ENCODE assay signal across 11 cellular contexts in genomic region chr3:127044996-127045395, GRCh38.
DNase-seq lines count a peak whose midpoint lies in the region; ATAC-seq, FAIRE-seq and TF ChIP-seq lines count a peak whose summit lies in the region.
"Had no signal": no experiment of that assay in that cellular context is flagged by ENCODE, and none has a peak within 500 bp of the region (broad histone marks: within the 10 kb centered on the region; RNA-seq: fewer than 3 reads in every experiment).

No MANE protein-coding gene starts in this region.

- H3K4me1 ChIP-seq in A549, result no peaks in the 10 kb centered on the region
- H3K4me1 ChIP-seq in HUES64 (ENCODE audit: insufficient read depth, low read length), result peaks cover 11% of the 10 kb centered on the region
- peaks cover 15% of the 10 kb centered on the region for H3K4me1 ChIP-seq in RWPE2 (ENCODE audit: insufficient read depth, poor library complexity, severe bottlenecking)
- H3K4me1 ChIP-seq in esophagus squamous epithelium, result peaks cover 0 to 18% (median 6%) of the 10 kb centered on the region in 3 donors

- 23% methylated on average over 4 of the region's 4 CpGs for WGBS in A549 (ENCODE audit: missing lambda C conversion rate)
- WGBS in HUES64, result 43% methylated on average over 4 of the region's 4 CpGs
- 35 to 41% methylated on average over 4 of the region's 4 CpGs for WGBS in esophagus squamous epithelium, 2 donors
- WGBS in lower leg skin, 2 donors, result 36 to 59% methylated on average over 4 of the region's 4 CpGs

- TF ChIP-seq CTCF in A549 (IDR thresholded peaks at IDR 0.05) (no peak), RWPE2 (IDR thresholded peaks at IDR 0.05; ENCODE audit: poor library complexity, severe bottlenecking) (no peak), esophagus squamous epithelium (IDR thresholded peaks at IDR 0.05) (no peak), lower leg skin (IDR thresholded peaks at IDR 0.05) (no peak)

- H3K4me3 ChIP-seq in A549, result no peak overlapping the region
- H3K4me3 ChIP-seq in HUES64 (ENCODE audit: low read length), result peak overlapping the region; percentile 29; the same call in 1 of the 2 replicates
- no peak overlapping the region for H3K4me3 ChIP-seq in RWPE2 (ENCODE audit: severe bottlenecking)
- no peak overlapping the region for H3K4me3 ChIP-seq in esophagus squamous epithelium
- no peak overlapping the region for H3K4me3 ChIP-seq in lower leg skin (ENCODE audit: low read depth, poor library complexity, severe bottlenecking)
- H3K4me3 ChIP-seq: gastroesophageal sphincter had no signal

- H3K27me3 ChIP-seq in HUES64 (ENCODE audit: insufficient read depth, low read length), result no peaks in the 10 kb centered on the region
- no peaks in the 10 kb centered on the region for H3K27me3 ChIP-seq in RWPE2 (ENCODE audit: insufficient read depth, poor library complexity, severe bottlenecking)
- H3K27me3 ChIP-seq in esophagus squamous epithelium, result no peaks in the 10 kb centered on the region
- H3K27me3 ChIP-seq: gastroesophageal sphincter had no signal

- ATAC-seq in A549, result peak; percentile 60 to 78; a peak in 4 of 6 replicates
- peak; percentile 13; the same call in 1 of the 3 replicates for ATAC-seq in RWPE2 (ENCODE audit: low read depth)
- ATAC-seq in GM18517 (IDR thresholded peaks at IDR 0.05; ENCODE audit: unreplicated experiment), result no peak
- no peak for ATAC-seq in T-cell (replicated peaks in 1 of 4)
- ATAC-seq: activated naive CD8-positive, alpha-beta T cell treated with anti-CD3 and anti-CD28 coated beads, Interleukin-2, amount 50 U/mL, for 24 hours; gastroesophageal sphincter had no signal

- peaks cover 0 to 7% (median 6%) of the 10 kb centered on the region in 3 donors for H3K9me3 Mint-ChIP-seq in T-cell
- H3K9me3 Mint-ChIP-seq: activated naive CD8-positive, alpha-beta T cell treated with anti-CD3 and anti-CD28 coated beads, Interleukin-2, amount 50 U/mL, for 24 hours had no signal

- DNase-seq in A549 (ENCODE audit: low read depth in 1 of 2, low spot score in 1 of 2), result peak; percentile 13 to 19
- DNase-seq in RWPE2 (ENCODE audit: low spot score), result no peak
- DNase-seq in iPS-NIHi11 (ENCODE audit: low spot score), result peak; percentile 88
- DNase-seq in T-cell, result no peak
- no peak for DNase-seq in esophagus squamous epithelium (lab: John Stamatoyannopoulos, UW)
- no peak for DNase-seq in lower leg skin (ENCODE audit: low spot score in 2 of 2)
- DNase-seq: activated naive CD8-positive, alpha-beta T cell treated with anti-CD3 and anti-CD28 coated beads, Interleukin-2, amount 50 U/mL, for 24 hours; CD4-positive, CD25-positive, alpha-beta regulatory T cell had no signal

- POLR2A ChIA-PET in A549 (lab: Yijun Ruan, JAX), result no interaction called here
- POLR2A ChIA-PET in T-cell (lab: Charles Lee), result no interaction called here

- no peak for TF ChIP-seq POLR2A in A549 (IDR thresholded peaks at IDR 0.05; ENCODE audit: low read length)
- TF ChIP-seq POLR2A in esophagus squamous epithelium (IDR thresholded peaks at IDR 0.05), result no peak
- no peak for TF ChIP-seq POLR2A in lower leg skin (IDR thresholded peaks at IDR 0.05)

- no peak for TF ChIP-seq RAD21 in A549 (conservative IDR thresholded peaks at IDR 0.05 in 1 of 2, IDR thresholded peaks at IDR 0.05 in 1 of 2)

- TF ChIP-seq EP300 in A549 (IDR thresholded peaks at IDR 0.05), result no peak

- no peaks in the 10 kb centered on the region for H3K4me1 Mint-ChIP-seq in T-cell
- H3K4me1 Mint-ChIP-seq: activated naive CD8-positive, alpha-beta T cell treated with anti-CD3 and anti-CD28 coated beads, Interleukin-2, amount 50 U/mL, for 24 hours; CD4-positive, CD25-positive, alpha-beta regulatory T cell had no signal

- H3K27ac ChIP-seq in A549 (no peak overlapping the region), HUES64 (ENCODE audit: low read depth, low read length) (no peak overlapping the region), RWPE2 (ENCODE audit: poor library complexity, severe bottlenecking) (no peak overlapping the region), esophagus squamous epithelium (no peak overlapping the region)

- H3K9me3 ChIP-seq in A549 (no peaks in the 10 kb centered on the region), HUES64 (ENCODE audit: insufficient read depth, low read depth, low read length) (peaks cover 4% of the 10 kb centered on the region; the same call in 1 of the 2 replicates), RWPE2 (ENCODE audit: severe bottlenecking) (no peaks in the 10 kb centered on the region), esophagus squamous epithelium (no peaks in the 10 kb centered on the region)
- H3K9me3 ChIP-seq: gastroesophageal sphincter had no signal

- no peaks in the 10 kb centered on the region for H3K36me3 Mint-ChIP-seq in T-cell
- H3K36me3 Mint-ChIP-seq: CD4-positive, CD25-positive, alpha-beta regulatory T cell had no signal

- H3K36me3 ChIP-seq in HUES64 (ENCODE audit: insufficient read depth, low read length) (no peaks in the 10 kb centered on the region), RWPE2 (ENCODE audit: low read depth) (no peaks in the 10 kb centered on the region), esophagus squamous epithelium (no peaks in the 10 kb centered on the region)
- H3K36me3 ChIP-seq: gastroesophageal sphincter had no signal

- no peak for FAIRE-seq in A549 (lab: Jason Lieb, UNC)

- H3K27ac Mint-ChIP-seq in T-cell, result no peak overlapping the region
- H3K27ac Mint-ChIP-seq: activated naive CD8-positive, alpha-beta T cell treated with anti-CD3 and anti-CD28 coated beads, Interleukin-2, amount 50 U/mL, for 24 hours; CD4-positive, CD25-positive, alpha-beta regulatory T cell had no signal

- H3K9ac ChIP-seq in HUES64 (ENCODE audit: low read depth, low read length), result no peak overlapping the region

- H3K27me3 Mint-ChIP-seq in T-cell, result peaks cover 5 to 13% of the 10 kb centered on the region in 2 donors

- no peak overlapping the region; the same call in 2 of the 3 replicates for H3K4me2 ChIP-seq in A549

- H3K4me3 Mint-ChIP-seq in T-cell, result no peak overlapping the region
- H3K4me3 Mint-ChIP-seq: activated naive CD8-positive, alpha-beta T cell treated with anti-CD3 and anti-CD28 coated beads, Interleukin-2, amount 50 U/mL, for 24 hours; CD4-positive, CD25-positive, alpha-beta regulatory T cell had no signal

- CTCF ChIA-PET in A549 (lab: Yijun Ruan, JAX), result no interaction called here
- CTCF ChIA-PET in T-cell (lab: Charles Lee), result no interaction called here

- intact Hi-C loops in esophagus squamous epithelium (cut with DNase I), result no loop called here
- intact Hi-C loops in lower leg skin (cut with DNase I; ENCODE audit: low total_unique reads), result no loop called here

TF ChIP-seq in A549, 52 proteins besides CTCF, POLR2A, EP300 and RAD21:
- TF ChIP-seq RNF2 (IDR thresholded peaks at IDR 0.05; ENCODE audit: borderline replicate concordance, low read depth), result no peak
- TF ChIP-seq USF2 (IDR thresholded peaks at IDR 0.05), result peak; percentile 39

Comparison
In these comparisons a context has a peak if more than half of its experiments do, and no peak if none do; other contexts are left out.
1. ATAC-seq: peak in A549 (2 of 2) and RWPE2 (single experiment); none in GM18517 (single experiment) and T-cell (0 of 4).
2. DNase-seq: peak in A549 (2 of 2) and iPS-NIHi11 (single experiment); none in RWPE2 (single experiment), T-cell (0 of 34), esophagus squamous epithelium (single experiment) and lower leg skin (0 of 2).